10 cellular contexts compared by ENCODE assay signal in the genomic region with DNA sequence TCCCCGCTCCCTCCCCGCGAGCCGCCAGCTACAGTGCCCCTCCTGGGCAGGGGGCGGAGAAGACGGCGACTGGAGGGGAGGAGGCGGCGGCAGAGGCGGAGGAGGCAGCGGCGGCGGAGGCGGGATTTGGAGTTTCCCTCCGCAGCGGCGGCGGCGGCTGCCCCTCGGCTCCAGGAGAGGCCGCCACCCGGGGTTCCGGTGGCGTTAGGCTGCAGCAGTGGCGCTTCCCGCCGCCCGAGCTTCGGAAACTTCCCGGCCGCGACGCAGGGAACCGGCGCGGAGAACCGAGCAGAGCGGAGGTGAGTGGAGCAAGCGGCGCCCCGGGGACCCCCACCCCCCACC.
A peak's percentile ranks its signal among the peaks of the same experiment; 100 is the strongest.
DNase-seq lines count a peak whose midpoint lies in the region; ATAC-seq and FAIRE-seq lines count a peak whose summit lies in the region.
"Had no signal": no experiment of that assay in that cellular context is flagged by ENCODE, and none has a peak within 500 bp of the region (broad histone marks: within the 10 kb centered on the region; RNA-seq: fewer than 3 reads in every experiment).

No MANE protein-coding gene starts in this region.

- ATAC-seq in HG03378 (IDR thresholded peaks at IDR 0.05; ENCODE audit: unreplicated experiment), result no peak

- peak; percentile 20 for DNase-seq in stimulated activated CD4-positive, alpha-beta T cell treated with anti-CD3 and anti-CD28 coated beads, Interleukin-4, amount 100 ng/mL, for 1 hour
- no peak for DNase-seq in stimulated activated CD4-positive, alpha-beta T cell treated with anti-CD3 and anti-CD28 coated beads, Interleukin-1b, Interleukin-23, amount 100 ng/mL, for 48 hours
- DNase-seq in NCI-H2227 treated with DMSO at 0.1 percent for 48 hours (lab: John Stamatoyannopoulos, UW) (peak; percentile 3), iPS-NIHi11 (ENCODE audit: low spot score) (peak; percentile 55), urothelium cell line (ENCODE audit: low spot score) (peak; percentile 49), NCI-H2081 treated with DMSO at 0.1 percent for 48 hours (lab: John Stamatoyannopoulos, UW) (no peak)
- no peak for DNase-seq in stimulated activated CD4-positive, alpha-beta T cell treated with anti-CD3 and anti-CD28 coated beads, Interleukin-12 subunit alpha, Interleukin-12 subunit beta, amount 100 ng/mL, for 4 hours
- DNase-seq: stimulated activated naive B cell treated with anti-CD40 and anti-IgM and Interleukin-4, amounts not matched to agents 10 μg/mL and 1 μg/mL and 100 μg/mL, for 72 hours had no signal

- no peak for FAIRE-seq in urothelium cell line (lab: Jason Lieb, UNC)
- FAIRE-seq: D721Med had no signal

Comparison
In these comparisons a context has a peak if more than half of its experiments do, and no peak if none do; other contexts are left out.
1. DNase-seq: peak in stimulated activated CD4-positive, alpha-beta T cell treated with anti-CD3 and anti-CD28 coated beads, Interleukin-4, amount 100 ng/mL, for 1 hour (single experiment), NCI-H2227 treated with DMSO at 0.1 percent for 48 hours (single experiment), iPS-NIHi11 (single experiment) and urothelium cell line (single experiment); none in stimulated activated CD4-positive, alpha-beta T cell treated with anti-CD3 and anti-CD28 coated beads, Interleukin-1b, Interleukin-23, amount 100 ng/mL, for 48 hours (single experiment), stimulated activated CD4-positive, alpha-beta T cell treated with anti-CD3 and anti-CD28 coated beads, Interleukin-12 subunit alpha, Interleukin-12 subunit beta, amount 100 ng/mL, for 4 hours (single experiment) and NCI-H2081 treated with DMSO at 0.1 percent for 48 hours (single experiment).